8 cellular contexts compared by ENCODE assay signal in genomic region chr19:56120002-56120370, GRCh38. TPM values are rescaled to one million over a fixed set of nuclear protein-coding genes. Genes with fewer than 3 reads are reported as not detected.
DNase-seq lines count a peak whose midpoint lies in the region; ATAC-seq lines count a peak whose summit lies in the region.

No MANE protein-coding gene starts in this region.

- no peaks in the 10 kb centered on the region for H3K9me3 ChIP-seq in HAP-1
- H3K9me3 ChIP-seq in right cardiac atrium (ENCODE audit: control insufficient read depth, low read length): no peaks in the 10 kb centered on the region
- no peaks in the 10 kb centered on the region for H3K9me3 ChIP-seq in skeletal muscle tissue (ENCODE audit: control insufficient read depth in 3 of 3, low read length in 3 of 3)

- no peaks in the 10 kb centered on the region for H3K27me3 Mint-ChIP-seq in activated CD4-positive, alpha-beta memory T cell treated with anti-CD3 and anti-CD28 coated beads for 36 hours

- no peaks in the 10 kb centered on the region for H3K9me3 Mint-ChIP-seq in activated CD4-positive, alpha-beta memory T cell treated with anti-CD3 and anti-CD28 coated beads for 36 hours

- CTCF ChIA-PET in activated CD4-positive, alpha-beta memory T cell treated with anti-CD3 and anti-CD28 coated beads for 36 hours (lab: Charles Lee): interaction anchor here (1.6 kb wide), 2 partner anchors 14 to 39 kb away, joined by 4 to 6 read pairs; no protein-coding TSS in a partner anchor

- peak overlapping the region; percentile 91 for H3K27ac Mint-ChIP-seq in activated CD4-positive, alpha-beta memory T cell treated with anti-CD3 and anti-CD28 coated beads for 36 hours

- POLR2A ChIA-PET in activated CD4-positive, alpha-beta memory T cell treated with anti-CD3 and anti-CD28 coated beads for 36 hours (lab: Charles Lee): no interaction called here

- peaks cover 4% of the 10 kb centered on the region; the same call in 1 of the 2 replicates for H3K4me1 ChIP-seq in HAP-1
- peaks cover 20% of the 10 kb centered on the region for H3K4me1 ChIP-seq in right cardiac atrium (ENCODE audit: control insufficient read depth, insufficient read depth, low read length)
- H3K4me1 ChIP-seq in skeletal muscle tissue (ENCODE audit: control insufficient read depth in 3 of 3, insufficient read depth in 3 of 3, low read length in 3 of 3): peaks cover 42 to 49% (median 48%) of the 10 kb centered on the region in 3 donors

- H3K27ac ChIP-seq in right cardiac atrium (ENCODE audit: low read length) (peak overlapping the region; percentile 39), skeletal muscle tissue (ENCODE audit: low read depth, low read length) (peak overlapping the region; percentile 93)

- in situ Hi-C loops in HAP-1 (cut with MboI; ENCODE audit: low sequenced_read_pairs): no loop called here

- peak overlapping the region; percentile 73 to 86 (median 85) for H3K9ac ChIP-seq in skeletal muscle tissue (ENCODE audit: low read depth in 1 of 3, low read length in 3 of 3)

- no peaks in the 10 kb centered on the region for H3K36me3 Mint-ChIP-seq in activated CD4-positive, alpha-beta memory T cell treated with anti-CD3 and anti-CD28 coated beads for 36 hours

- ATAC-seq in right cardiac atrium (no peak), HG03469 (IDR thresholded peaks at IDR 0.05; ENCODE audit: unreplicated experiment) (no peak), HG03354 (IDR thresholded peaks at IDR 0.05; ENCODE audit: poor library complexity, severe bottlenecking, unreplicated experiment) (no peak)

- peak overlapping the region; percentile 93 for H3K4me3 ChIP-seq in HAP-1
- H3K4me3 ChIP-seq in right cardiac atrium (ENCODE audit: low read length): peak overlapping the region; percentile 94
- peak overlapping the region; percentile 54 to 80 (median 79) for H3K4me3 ChIP-seq in skeletal muscle tissue (ENCODE audit: low read length in 3 of 3)

- WGBS in right cardiac atrium: 17% methylated on average over 8 of the region's 8 CpGs

- no peaks in the 10 kb centered on the region for H3K27me3 ChIP-seq in HAP-1 (ENCODE audit: low read depth)
- H3K27me3 ChIP-seq in right cardiac atrium (ENCODE audit: control insufficient read depth, insufficient read depth): no peaks in the 10 kb centered on the region
- H3K27me3 ChIP-seq in skeletal muscle tissue (ENCODE audit: control insufficient read depth in 3 of 3, insufficient read depth in 3 of 3, low read length in 3 of 3): no peaks in the 10 kb centered on the region

- no peak for DNase-seq in HAP-1 (ENCODE audit: low spot score in 2 of 2)
- no peak for DNase-seq in activated CD4-positive, alpha-beta memory T cell treated with anti-CD3 and anti-CD28 coated beads for 36 hours
- no peak for DNase-seq in right cardiac atrium
- DNase-seq in SW480 (ENCODE audit: low spot score): no peak
- no peak for DNase-seq in DMS114 treated with DMSO at 0.1 percent for 48 hours (lab: John Stamatoyannopoulos, UW; ENCODE audit: unreplicated experiment)

- intact Hi-C loops in activated CD4-positive, alpha-beta memory T cell treated with anti-CD3 and anti-CD28 coated beads for 36 hours (cut with micrococcal nuclease): loop anchor here (2.0 kb wide), 1 partner anchor 643 kb away; the partner anchor contains the start of gene ZNF628
- intact Hi-C loops in right cardiac atrium (cut with DNase I): loop anchor here in 1 of 4 donors (2.0 kb wide), 1 partner anchor 21 kb away; the partner anchor contains the start of gene ZNF444

- peaks cover 40% of the 10 kb centered on the region for H3K4me1 Mint-ChIP-seq in activated CD4-positive, alpha-beta memory T cell treated with anti-CD3 and anti-CD28 coated beads for 36 hours (ENCODE audit: low read depth)

- peak overlapping the region; percentile 85 for H3K4me3 Mint-ChIP-seq in activated CD4-positive, alpha-beta memory T cell treated with anti-CD3 and anti-CD28 coated beads for 36 hours

- H3K36me3 ChIP-seq in HAP-1 (replicated peaks) (peaks cover 4% of the 10 kb centered on the region; the same call in 1 of the 2 replicates), skeletal muscle tissue (ENCODE audit: control insufficient read depth in 3 of 3, insufficient read depth in 3 of 3, low read length in 3 of 3) (peaks cover 0 to 5% (median 0%) of the 10 kb centered on the region in 3 donors)

RNA-seq across cellular contexts. Expression of gene ZNF787, which starts 1.1 kb away (rescaled TPM):
- 10 to 100 TPM; 25.3 to 25.5 TPM for total RNA-seq in activated CD4-positive, alpha-beta memory T cell treated with anti-CD3 and anti-CD28 coated beads for 36 hours
- total RNA-seq in right cardiac atrium: 10 to 100 TPM; 22.0 to 29.2 (median 26.2) TPM
- polyA plus RNA-seq in right cardiac atrium: 25.4 TPM
- 34.4 TPM for total RNA-seq in skeletal muscle tissue

RNA-seq across cellular contexts. Expression of gene ZNF444, which starts 21.1 kb away (rescaled TPM):
- total RNA-seq in activated CD4-positive, alpha-beta memory T cell treated with anti-CD3 and anti-CD28 coated beads for 36 hours: 10 to 100 TPM; 23.1 to 26.1 TPM
- total RNA-seq in right cardiac atrium: 10 to 100 TPM; 19.3 to 29.3 (median 23.1) TPM
- 20.0 TPM for polyA plus RNA-seq in right cardiac atrium
- 7.3 TPM for total RNA-seq in skeletal muscle tissue

RNA-seq across cellular contexts. Expression of gene GALP, which starts 55.8 kb away (rescaled TPM):
- not detected for total RNA-seq in activated CD4-positive, alpha-beta memory T cell treated with anti-CD3 and anti-CD28 coated beads for 36 hours
- not detected for total RNA-seq in right cardiac atrium
- not detected for polyA plus RNA-seq in right cardiac atrium
- total RNA-seq in skeletal muscle tissue: not detected
